In genomic region chr2:2014251-2014761, GRCh38 we compare ENCODE assay signal across 14 cellular contexts.
DNase-seq lines count a peak whose midpoint lies in the region; ATAC-seq and TF ChIP-seq lines count a peak whose summit lies in the region.
"Had no signal": no experiment of that assay in that cellular context is flagged by ENCODE, and none has a peak within 500 bp of the region (broad histone marks: within the 10 kb centered on the region; RNA-seq: fewer than 3 reads in every experiment).

No MANE protein-coding gene starts in this region.

- ATAC-seq in Panc1 (peak; percentile 87), left lung (no peak)
- ATAC-seq: foreskin keratinocyte had no signal

- in situ Hi-C loops in Panc1 (cut with HindIII; ENCODE audit: low pct_unique_long_range_greater_than_20kb, low sequenced_read_pairs): no loop called here

- peaks cover 93% of the 10 kb centered on the region for H3K4me1 ChIP-seq in BLaER1
- no peaks in the 10 kb centered on the region; the same call in 1 of the 2 replicates for H3K4me1 ChIP-seq in Panc1 (ENCODE audit: control insufficient read depth, insufficient read depth, low read length)
- no peaks in the 10 kb centered on the region for H3K4me1 ChIP-seq in left lung
- H3K4me1 ChIP-seq: foreskin keratinocyte had no signal

- peaks cover 31% of the 10 kb centered on the region for H3K4me1 Mint-ChIP-seq in nephron progenitor cell
- H3K4me1 Mint-ChIP-seq: B cell had no signal

- no TSS peak for BruUV-seq in Panc1 (replicated peaks; lab: Mats Ljungman, UMichigan)

- H3K27me3 Mint-ChIP-seq in nephron progenitor cell (ENCODE audit: low read depth, poor library complexity): peaks cover 5% of the 10 kb centered on the region

- H3K4me3 Mint-ChIP-seq in nephron progenitor cell: no peak overlapping the region
- H3K4me3 Mint-ChIP-seq: B cell, HFFc6 had no signal

- no peaks in the 10 kb centered on the region for H4K20me1 ChIP-seq in BLaER1

- POLR2A ChIA-PET in Panc1 (lab: Charles Lee): no interaction called here

- no peaks in the 10 kb centered on the region for H3K36me3 Mint-ChIP-seq in nephron progenitor cell (ENCODE audit: low read depth)

- H3K4me2 ChIP-seq in BLaER1: peak overlapping the region; percentile 86

- TF ChIP-seq CTCF in Panc1 (IDR thresholded peaks at IDR 0.05) (no peak), fibroblast of mammary gland (conservative IDR thresholded peaks at IDR 0.05; ENCODE audit: control insufficient read depth, insufficient read depth, low read depth, low read length) (no peak), nephron progenitor cell (IDR thresholded peaks at IDR 0.05) (no peak), left lung (IDR thresholded peaks at IDR 0.05) (no peak)

- DNase-seq in Panc1 (ENCODE audit: low read depth, low spot score) (no peak), fibroblast of mammary gland (ENCODE audit: low read depth) (peak; percentile 10), nephron progenitor cell (no peak), 8988T (no peak), NOMO-1 treated with DMSO at 0.1 percent for 48 hours (lab: John Stamatoyannopoulos, UW; ENCODE audit: unreplicated experiment) (no peak), left lung (no peak)
- DNase-seq in stimulated activated CD4-positive, alpha-beta T cell treated with anti-CD3 and anti-CD28 coated beads, Interleukin-4, amount 100 ng/mL, for 24 hours: no peak
- DNase-seq: foreskin keratinocyte; HFFc6; stimulated activated CD4-positive, alpha-beta T cell treated with anti-CD3 and anti-CD28 coated beads, Interleukin-12 subunit alpha, Interleukin-12 subunit beta, amount 100 ng/mL, for 4 hours; stimulated activated naive CD4-positive, alpha-beta T cell had no signal

- H3K9ac ChIP-seq in BLaER1: peak overlapping the region; percentile 66

- H3K27me3 ChIP-seq in BLaER1 (no peaks in the 10 kb centered on the region), Panc1 (ENCODE audit: control insufficient read depth, insufficient read depth, low read length) (no peaks in the 10 kb centered on the region), left lung (peaks cover 0 to 6% of the 10 kb centered on the region in 2 donors)
- H3K27me3 ChIP-seq: foreskin keratinocyte, SJSA1 had no signal

- intact Hi-C loops in Panc1 (cut with micrococcal nuclease; ENCODE audit: unreplicated experiment): no loop called here
- intact Hi-C loops in left lung (cut with DNase I): no loop called here

- H3K27ac ChIP-seq in BLaER1 (peak overlapping the region; percentile 87), Panc1 (ENCODE audit: low read length) (no peak overlapping the region), left lung (no peak overlapping the region)
- H3K27ac ChIP-seq: foreskin keratinocyte, SJSA1 had no signal

- peak overlapping the region; percentile 13; the same call in 1 of the 2 replicates for H3K4me3 ChIP-seq in BLaER1
- H3K4me3 ChIP-seq in Panc1 (ENCODE audit: low read depth in 2 of 2, low read length in 2 of 2): no peak overlapping the region
- H3K4me3 ChIP-seq in fibroblast of mammary gland (ENCODE audit: control insufficient read depth, low read depth, low read length): no peak overlapping the region
- H3K4me3 ChIP-seq in left lung: no peak overlapping the region
- H3K4me3 ChIP-seq: SJSA1 had no signal

- CTCF ChIA-PET in Panc1 (lab: Charles Lee): no interaction called here

- H3K9me3 ChIP-seq in BLaER1: peaks cover 13% of the 10 kb centered on the region
- no peaks in the 10 kb centered on the region for H3K9me3 ChIP-seq in Panc1 (ENCODE audit: control insufficient read depth, insufficient read depth, low read depth, low read length)
- H3K9me3 ChIP-seq in left lung: no peaks in the 10 kb centered on the region
- H3K9me3 ChIP-seq: SJSA1 had no signal

- H3K27ac Mint-ChIP-seq in nephron progenitor cell: peak overlapping the region; percentile 15
- H3K27ac Mint-ChIP-seq: B cell, HFFc6 had no signal

- peaks cover under 1% of the 10 kb centered on the region for H3K9me3 Mint-ChIP-seq in nephron progenitor cell

- H3K36me3 ChIP-seq in BLaER1: no peaks in the 10 kb centered on the region
- H3K36me3 ChIP-seq in Panc1 (ENCODE audit: control insufficient read depth, insufficient read depth, low read length): no peaks in the 10 kb centered on the region
- H3K36me3 ChIP-seq in left lung: no peaks in the 10 kb centered on the region
- H3K36me3 ChIP-seq: SJSA1 had no signal
